28 cellular contexts compared by ENCODE assay signal in the genomic region with DNA sequence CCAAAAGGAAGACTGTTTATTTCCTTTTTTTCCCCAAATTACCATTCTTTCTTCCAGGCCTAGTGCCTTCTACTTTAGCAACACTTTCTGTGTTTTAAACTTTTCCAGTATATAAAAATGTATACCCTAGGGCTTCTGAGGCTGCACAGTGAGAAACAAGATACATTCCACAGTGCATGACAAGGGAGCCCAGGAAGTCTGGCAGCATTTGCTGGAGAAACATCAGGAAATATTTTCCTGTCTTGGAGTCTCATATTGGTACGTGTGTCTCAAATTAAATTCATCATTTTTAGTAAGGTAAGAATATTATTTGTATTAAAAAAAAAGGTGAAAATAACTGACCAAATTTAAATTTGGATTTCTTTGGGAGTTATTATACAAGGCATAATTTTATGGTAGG.
A peak's percentile ranks its signal among the peaks of the same experiment; 100 is the strongest.
DNase-seq lines count a peak whose midpoint lies in the region; ATAC-seq and TF ChIP-seq lines count a peak whose summit lies in the region.
"Had no signal": no experiment of that assay in that cellular context is flagged by ENCODE, and none has a peak within 500 bp of the region (broad histone marks: within the 10 kb centered on the region; RNA-seq: fewer than 3 reads in every experiment).

No MANE protein-coding gene starts in this region.

- H3K4me1 Mint-ChIP-seq in nephron progenitor cell, result peaks cover 30% of the 10 kb centered on the region
- H3K4me1 Mint-ChIP-seq: T-helper 17 cell had no signal

- TF ChIP-seq EP300 in ovary (IDR thresholded peaks at IDR 0.05), result no peak

- WGBS in ovary, 3 donors, result 58 to 94% (median 79%) methylated on average over 1 of the region's 1 CpG

- no peaks in the 10 kb centered on the region for H3K4me1 ChIP-seq in ovary (ENCODE audit: insufficient read depth)
- H3K4me1 ChIP-seq: adrenal gland, BLaER1, HAP-1, SJSA1 had no signal

- TF ChIP-seq POLR2A in ovary (IDR thresholded peaks at IDR 0.05), result no peak

- H3K27ac Mint-ChIP-seq in nephron progenitor cell, result peak overlapping the region; percentile 7
- H3K27ac Mint-ChIP-seq: T-helper 17 cell had no signal

- no peaks in the 10 kb centered on the region for H3K9me3 ChIP-seq in ovary
- H3K9me3 ChIP-seq: adrenal gland, BLaER1, HAP-1, right atrium auricular region, SJSA1, tibial artery had no signal

- ATAC-seq in GM19397 (IDR thresholded peaks at IDR 0.05; ENCODE audit: unreplicated experiment) (no peak), HG03342 (IDR thresholded peaks at IDR 0.05; ENCODE audit: unreplicated experiment) (no peak)
- ATAC-seq: activated T-cell treated with anti-CD3 and anti-CD28 coated beads, Interleukin-2, amount 50 U/mL, for 4 hours; stimulated activated naive CD8-positive, alpha-beta T cell treated with anti-CD3 and anti-CD28 coated beads, Interleukin-15, Interleukin-2, amounts not matched to agents 100 U/mL and 50 U/mL, for 24 hours; T-helper 17 cell had no signal

- H3K27ac ChIP-seq in ovary, result no peak overlapping the region
- H3K27ac ChIP-seq: adrenal gland, BLaER1, cardiac muscle cell, right atrium auricular region, SJSA1, tibial artery had no signal

- DNase-seq in AG08395 (ENCODE audit: low spot score), result peak; percentile 19
- DNase-seq in LHCN-M2 (ENCODE audit: low read depth), result peak; percentile 51
- peak; percentile 49 to 53 for DNase-seq in cardiac fibroblast (ENCODE audit: low read depth in 2 of 2)
- DNase-seq in nephron progenitor cell, result no peak
- no peak for DNase-seq in stimulated activated naive CD4-positive, alpha-beta T cell treated with Interleukin-2 at 50 U/mL for 16 hours (lab: John Stamatoyannopoulos, UW)
- no peak for DNase-seq in ovary
- DNase-seq: activated CD4-positive, alpha-beta T cell treated with anti-CD3 and anti-CD28 coated beads for 48 hours; activated naive CD4-positive, alpha-beta T cell; activated T-cell treated with anti-CD3 and anti-CD28 coated beads, Interleukin-2, amount 50 U/mL, for 4 hours; adrenal gland; dermis blood vessel endothelial cell; DMS53; kidney glomerular epithelial cell; mammary epithelial cell; NCI-H1092 treated with DMSO at 0.1 percent for 48 hours; NCI-H1930; stimulated activated CD4-positive, alpha-beta T cell treated with anti-CD3 and anti-CD28 coated beads, Interleukin-12 subunit alpha, Interleukin-12 subunit beta, amount 100 ng/mL, for 4 hours; stimulated activated CD4-positive, alpha-beta T cell treated with anti-CD3 and anti-CD28 coated beads, Interleukin-4, amount 100 ng/mL, for 4 hours; stimulated activated naive CD8-positive, alpha-beta T cell treated with anti-CD3 and anti-CD28 coated beads, Interleukin-15, Interleukin-2, amounts not matched to agents 100 U/mL and 50 U/mL, for 24 hours; T-helper 17 cell; tibial artery had no signal

- H3K36me3 ChIP-seq in ovary, result no peaks in the 10 kb centered on the region
- H3K36me3 ChIP-seq: adrenal gland, BLaER1, cardiac muscle cell, HAP-1, right atrium auricular region, SJSA1, tibial artery had no signal

- no peak overlapping the region for H3K4me3 Mint-ChIP-seq in nephron progenitor cell
- H3K4me3 Mint-ChIP-seq: activated T-cell treated with anti-CD3 and anti-CD28 coated beads, Interleukin-2, amount 50 U/mL, for 4 hours; T-helper 17 cell had no signal

- TF ChIP-seq CTCF in cardiac fibroblast (IDR thresholded peaks at IDR 0.05; ENCODE audit: low read depth, low read length), result no peak
- TF ChIP-seq CTCF in nephron progenitor cell (IDR thresholded peaks at IDR 0.05), result no peak
- TF ChIP-seq CTCF in ovary (IDR thresholded peaks at IDR 0.05), result no peak

- intact Hi-C loops in ovary (cut with DNase I), result no loop called here

- no peaks in the 10 kb centered on the region for H3K27me3 ChIP-seq in ovary
- H3K27me3 ChIP-seq: adrenal gland, BLaER1, cardiac muscle cell, right atrium auricular region, SJSA1, tibial artery had no signal

- peaks cover 3% of the 10 kb centered on the region for H3K27me3 Mint-ChIP-seq in nephron progenitor cell (ENCODE audit: low read depth, poor library complexity)
- H3K27me3 Mint-ChIP-seq: T-helper 17 cell had no signal

- H3K36me3 Mint-ChIP-seq in nephron progenitor cell (ENCODE audit: low read depth), result peaks cover 5% of the 10 kb centered on the region

- H3K4me3 ChIP-seq in cardiac fibroblast (replicated peaks in 1 of 2; ENCODE audit: low read depth in 2 of 2, low read length in 2 of 2) (no peak overlapping the region), ovary (no peak overlapping the region)
- H3K4me3 ChIP-seq: adrenal gland, BLaER1, cardiac muscle cell, HAP-1, right atrium auricular region, SJSA1, tibial artery had no signal

- no peaks in the 10 kb centered on the region for H3K9me3 Mint-ChIP-seq in nephron progenitor cell
- H3K9me3 Mint-ChIP-seq: activated T-cell treated with anti-CD3 and anti-CD28 coated beads, Interleukin-2, amount 50 U/mL, for 4 hours had no signal

Comparison
In these comparisons a context has a peak if more than half of its experiments do, and no peak if none do; other contexts are left out.
1. DNase-seq: peak in AG08395 (single experiment), LHCN-M2 (single experiment) and cardiac fibroblast (2 of 2); none in nephron progenitor cell (single experiment), stimulated activated naive CD4-positive, alpha-beta T cell treated with Interleukin-2 at 50 U/mL for 16 hours (single experiment) and ovary (0 of 5).